In genomic region chr3:197949191-197949766, GRCh38 we compare ENCODE assay signal across 8 cellular contexts. TPM values are rescaled to one million over a fixed set of nuclear protein-coding genes. Genes with fewer than 3 reads are reported as not detected.
DNase-seq lines count a peak whose midpoint lies in the region; ATAC-seq and TF ChIP-seq lines count a peak whose summit lies in the region.

No MANE protein-coding gene starts in this region.

- ATAC-seq in HG03196 (IDR thresholded peaks at IDR 0.05; ENCODE audit: unreplicated experiment) (peak; percentile 3), HG02870 (IDR thresholded peaks at IDR 0.05; ENCODE audit: unreplicated experiment) (no peak), GM19351 (IDR thresholded peaks at IDR 0.05; ENCODE audit: unreplicated experiment) (no peak)

- H3K36me3 ChIP-seq in mammary epithelial cell (ENCODE audit: insufficient read depth, low read length) (peaks cover 25% of the 10 kb centered on the region), mucosa of stomach (ENCODE audit: control insufficient read depth, insufficient read depth, low read length) (peaks cover 11% of the 10 kb centered on the region)

- H2AFZ ChIP-seq in mammary epithelial cell (ENCODE audit: low read depth, low read length): peak overlapping the region; percentile 79

- DNase-seq in AG09309 (ENCODE audit: low read depth): no peak
- no peak for DNase-seq in mammary epithelial cell
- no peak for DNase-seq in GM19240 (ENCODE audit: insufficient read length, low spot score)
- DNase-seq in cerebellum (ENCODE audit: low spot score): no peak

- H3K9me3 ChIP-seq in mammary epithelial cell (replicated peaks; ENCODE audit: insufficient read depth, low read length) (no peaks in the 10 kb centered on the region), mucosa of stomach (ENCODE audit: control insufficient read depth, low read length) (no peaks in the 10 kb centered on the region)

- H3K4me3 ChIP-seq in AG09309 (ENCODE audit: control insufficient read depth, low read depth, low read length) (peak overlapping the region; percentile 57), mammary epithelial cell (replicated peaks in 1 of 3; ENCODE audit: insufficient read depth in 1 of 3, low read depth in 2 of 3, low read length in 3 of 3) (peak overlapping the region; percentile 50 to 74 (median 58)), mucosa of stomach (ENCODE audit: low read length) (peak overlapping the region; percentile 66)

- WGBS in mammary epithelial cell (ENCODE audit: low coverage, missing lambda C conversion rate): 21% methylated on average over 16 of the region's 16 CpGs

- TSS peak; percentile 82 for BruUV-seq in mammary epithelial cell (replicated peaks; lab: Mats Ljungman, UMichigan)

- H4K20me1 ChIP-seq in mammary epithelial cell (ENCODE audit: insufficient read depth, low read length): no peaks in the 10 kb centered on the region

- H3K27me3 ChIP-seq in mammary epithelial cell (ENCODE audit: insufficient read depth, low read length): no peaks in the 10 kb centered on the region
- H3K27me3 ChIP-seq in mucosa of stomach (ENCODE audit: control insufficient read depth, insufficient read depth, low read length): no peaks in the 10 kb centered on the region

- H3K27ac ChIP-seq in mammary epithelial cell (ENCODE audit: insufficient read depth, low read depth, low read length): peak overlapping the region; percentile 95

- CTCF ChIA-PET in mammary epithelial cell (lab: Charles Lee; ENCODE audit: low non-redundant PET): interaction anchor here (0.6 kb wide), 1 partner anchor 43 kb away, joined by 4 read pairs; no protein-coding TSS in a partner anchor

- H3K9ac ChIP-seq in mammary epithelial cell (ENCODE audit: insufficient read depth, low read length) (peak overlapping the region; percentile 100), mucosa of stomach (ENCODE audit: low read length) (peak overlapping the region; percentile 84)

- in situ Hi-C loops in mammary epithelial cell (cut with MboI; ENCODE audit: low sequenced_read_pairs in 2 of 2): no loop called here

- no peak for TF ChIP-seq CTCF in AG09309 (IDR thresholded peaks at IDR 0.05; ENCODE audit: control insufficient read depth, insufficient read depth, low read depth, low read length, missing control alignments)
- no peak for TF ChIP-seq CTCF in mammary epithelial cell (conservative IDR thresholded peaks at IDR 0.05 in 1 of 2, IDR thresholded peaks at IDR 0.05 in 1 of 2; ENCODE audit: extremely low read depth in 1 of 2, insufficient read depth in 1 of 2, low read depth in 1 of 2, low read length in 2 of 2)

- H3K79me2 ChIP-seq in mammary epithelial cell (ENCODE audit: insufficient read depth, low read length): peaks cover 43% of the 10 kb centered on the region

- dilution Hi-C loops in mammary epithelial cell (cut with HindIII; ENCODE audit: low sequenced_read_pairs): no loop called here

- peak overlapping the region; percentile 71 for H3K4me2 ChIP-seq in mammary epithelial cell (ENCODE audit: insufficient read depth, low read depth, low read length)

- intact Hi-C loops in mammary epithelial cell (cut with micrococcal nuclease): no loop called here

- H3K4me1 ChIP-seq in mammary epithelial cell (ENCODE audit: insufficient read depth, low read length) (peaks cover 14% of the 10 kb centered on the region), mucosa of stomach (ENCODE audit: control insufficient read depth, insufficient read depth, low read length) (peaks cover 19% of the 10 kb centered on the region)

RNA-seq across cellular contexts. Expression of gene RPL35A, which starts 0.7 kb away (rescaled TPM):
- total RNA-seq in mammary epithelial cell (100 to 1,000 TPM; 318 to 928 TPM), cerebellum (379 TPM)
- 625 TPM for polyA plus RNA-seq in mammary epithelial cell
- polyA minus RNA-seq in mammary epithelial cell: 180 TPM

RNA-seq across cellular contexts. Expression of gene LMLN, which starts 10.7 kb away (rescaled TPM):
- total RNA-seq in mammary epithelial cell (10 to 100 TPM in 1 of 2 donors, 1 to 10 TPM in 1; 7.3 to 10.5 TPM), cerebellum (15.3 TPM)
- 3.5 TPM for polyA plus RNA-seq in mammary epithelial cell
- polyA minus RNA-seq in mammary epithelial cell: 53.0 TPM
